1 cellular context compared by ENCODE assay signal in the genomic region with DNA sequence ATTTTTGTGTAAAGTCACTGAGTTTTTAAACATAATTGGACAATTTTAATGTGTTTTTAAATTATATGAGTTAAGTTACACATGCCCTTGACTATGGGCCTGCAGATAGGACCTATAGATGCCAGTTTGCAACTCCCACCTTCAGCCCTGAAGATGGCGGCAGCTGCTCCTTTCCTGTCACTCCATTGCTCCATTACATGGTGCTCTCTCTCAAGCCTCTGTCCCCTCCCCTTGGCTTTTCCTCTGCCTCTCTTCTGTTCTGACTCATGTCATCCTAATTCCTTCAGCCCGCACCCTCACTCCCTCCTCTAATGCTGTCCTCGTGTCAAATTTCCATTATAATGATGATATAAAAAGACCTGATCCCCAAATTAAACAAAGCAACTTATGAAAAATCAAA.
TF ChIP-seq lines count a peak whose summit lies in the region.

No MANE protein-coding gene starts in this region.

TF ChIP-seq in GM23338, 12 proteins besides CTCF, POLR2A, EP300 and RAD21 (continued from another document):
- TF ChIP-seq, protein P1, sequence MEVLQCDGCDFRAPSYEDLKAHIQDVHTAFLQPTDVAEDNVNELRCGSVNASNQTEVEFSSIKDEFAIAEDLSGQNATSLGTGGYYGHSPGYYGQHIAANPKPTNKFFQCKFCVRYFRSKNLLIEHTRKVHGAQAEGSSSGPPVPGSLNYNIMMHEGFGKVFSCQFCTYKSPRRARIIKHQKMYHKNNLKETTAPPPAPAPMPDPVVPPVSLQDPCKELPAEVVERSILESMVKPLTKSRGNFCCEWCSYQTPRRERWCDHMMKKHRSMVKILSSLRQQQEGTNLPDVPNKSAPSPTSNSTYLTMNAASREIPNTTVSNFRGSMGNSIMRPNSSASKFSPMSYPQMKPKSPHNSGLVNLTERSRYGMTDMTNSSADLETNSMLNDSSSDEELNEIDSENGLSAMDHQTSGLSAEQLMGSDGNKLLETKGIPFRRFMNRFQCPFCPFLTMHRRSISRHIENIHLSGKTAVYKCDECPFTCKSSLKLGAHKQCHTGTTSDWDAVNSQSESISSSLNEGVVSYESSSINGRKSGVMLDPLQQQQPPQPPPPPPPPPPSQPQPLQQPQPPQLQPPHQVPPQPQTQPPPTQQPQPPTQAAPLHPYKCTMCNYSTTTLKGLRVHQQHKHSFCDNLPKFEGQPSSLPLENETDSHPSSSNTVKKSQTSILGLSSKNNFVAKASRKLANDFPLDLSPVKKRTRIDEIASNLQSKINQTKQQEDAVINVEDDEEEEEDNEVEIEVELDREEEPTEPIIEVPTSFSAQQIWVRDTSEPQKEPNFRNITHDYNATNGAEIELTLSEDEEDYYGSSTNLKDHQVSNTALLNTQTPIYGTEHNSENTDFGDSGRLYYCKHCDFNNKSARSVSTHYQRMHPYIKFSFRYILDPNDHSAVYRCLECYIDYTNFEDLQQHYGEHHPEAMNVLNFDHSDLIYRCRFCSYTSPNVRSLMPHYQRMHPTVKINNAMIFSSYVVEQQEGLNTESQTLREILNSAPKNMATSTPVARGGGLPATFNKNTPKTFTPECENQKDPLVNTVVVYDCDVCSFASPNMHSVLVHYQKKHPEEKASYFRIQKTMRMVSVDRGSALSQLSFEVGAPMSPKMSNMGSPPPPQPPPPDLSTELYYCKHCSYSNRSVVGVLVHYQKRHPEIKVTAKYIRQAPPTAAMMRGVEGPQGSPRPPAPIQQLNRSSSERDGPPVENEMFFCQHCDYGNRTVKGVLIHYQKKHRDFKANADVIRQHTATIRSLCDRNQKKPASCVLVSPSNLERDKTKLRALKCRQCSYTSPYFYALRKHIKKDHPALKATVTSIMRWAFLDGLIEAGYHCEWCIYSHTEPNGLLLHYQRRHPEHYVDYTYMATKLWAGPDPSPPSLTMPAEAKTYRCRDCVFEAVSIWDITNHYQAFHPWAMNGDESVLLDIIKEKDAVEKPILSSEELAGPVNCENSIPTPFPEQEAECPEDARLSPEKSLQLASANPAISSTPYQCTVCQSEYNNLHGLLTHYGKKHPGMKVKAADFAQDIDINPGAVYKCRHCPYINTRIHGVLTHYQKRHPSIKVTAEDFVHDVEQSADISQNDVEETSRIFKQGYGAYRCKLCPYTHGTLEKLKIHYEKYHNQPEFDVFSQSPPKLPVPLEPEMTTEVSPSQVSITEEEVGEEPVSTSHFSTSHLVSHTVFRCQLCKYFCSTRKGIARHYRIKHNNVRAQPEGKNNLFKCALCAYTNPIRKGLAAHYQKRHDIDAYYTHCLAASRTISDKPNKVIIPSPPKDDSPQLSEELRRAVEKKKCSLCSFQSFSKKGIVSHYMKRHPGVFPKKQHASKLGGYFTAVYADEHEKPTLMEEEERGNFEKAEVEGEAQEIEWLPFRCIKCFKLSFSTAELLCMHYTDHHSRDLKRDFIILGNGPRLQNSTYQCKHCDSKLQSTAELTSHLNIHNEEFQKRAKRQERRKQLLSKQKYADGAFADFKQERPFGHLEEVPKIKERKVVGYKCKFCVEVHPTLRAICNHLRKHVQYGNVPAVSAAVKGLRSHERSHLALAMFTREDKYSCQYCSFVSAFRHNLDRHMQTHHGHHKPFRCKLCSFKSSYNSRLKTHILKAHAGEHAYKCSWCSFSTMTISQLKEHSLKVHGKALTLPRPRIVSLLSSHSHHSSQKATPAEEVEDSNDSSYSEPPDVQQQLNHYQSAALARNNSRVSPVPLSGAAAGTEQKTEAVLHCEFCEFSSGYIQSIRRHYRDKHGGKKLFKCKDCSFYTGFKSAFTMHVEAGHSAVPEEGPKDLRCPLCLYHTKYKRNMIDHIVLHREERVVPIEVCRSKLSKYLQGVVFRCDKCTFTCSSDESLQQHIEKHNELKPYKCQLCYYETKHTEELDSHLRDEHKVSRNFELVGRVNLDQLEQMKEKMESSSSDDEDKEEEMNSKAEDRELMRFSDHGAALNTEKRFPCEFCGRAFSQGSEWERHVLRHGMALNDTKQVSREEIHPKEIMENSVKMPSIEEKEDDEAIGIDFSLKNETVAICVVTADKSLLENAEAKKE (CRISPR knock-in tag; IDR thresholded peaks at IDR 0.05): no peak
- no peak for TF ChIP-seq ZNF331 (CRISPR knock-in tag; IDR thresholded peaks at IDR 0.05; ENCODE audit: low read depth)
